Comparison of ENCODE assay signal across 26 cellular contexts in the genomic region with DNA sequence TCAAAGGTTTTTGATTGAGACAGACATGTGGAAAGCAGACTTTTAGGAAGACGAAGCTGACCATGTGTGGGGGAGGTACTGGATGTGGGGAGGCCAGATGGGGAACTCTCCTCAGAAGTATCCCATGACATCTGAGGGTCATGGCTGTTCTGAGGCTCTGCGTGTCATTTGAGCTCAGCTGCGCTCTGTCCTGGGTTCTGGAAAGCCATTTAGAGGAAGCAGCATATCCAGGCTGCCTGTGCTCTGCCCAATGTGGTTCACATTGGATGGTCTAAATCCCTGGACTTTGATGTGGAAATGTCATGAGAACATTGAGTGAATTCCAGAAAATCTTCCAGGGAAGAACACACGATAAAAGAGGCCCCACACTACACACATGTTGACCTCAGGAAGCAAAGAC.
"Had no signal": no experiment of that assay in that cellular context is flagged by ENCODE, and none has a peak within 500 bp of the region (broad histone marks: within the 10 kb centered on the region; RNA-seq: fewer than 3 reads in every experiment).

No MANE protein-coding gene starts in this region.

- H3K4me1 Mint-ChIP-seq: activated naive CD4-positive, alpha-beta T cell treated with anti-CD3 and anti-CD28 coated beads, Interleukin-2, amount 10 ng/mL, durations not matched to agents 7 days and 5 days; endodermal cell had no signal

- ATAC-seq: activated CD4-positive, alpha-beta T cell treated with anti-CD3 and anti-CD28 coated beads for 36 hours; esophagus mucosa; foreskin keratinocyte; left ventricle myocardium superior; naive thymus-derived CD4-positive, alpha-beta T cell; stimulated activated naive CD8-positive, alpha-beta T cell treated with anti-CD3 and anti-CD28 coated beads, Interleukin-15, Interleukin-2, amounts not matched to agents 100 U/mL and 50 U/mL, for 24 hours had no signal

- H3K9me3 Mint-ChIP-seq: activated naive CD4-positive, alpha-beta T cell treated with anti-CD3 and anti-CD28 coated beads, Interleukin-2, amount 10 ng/mL, durations not matched to agents 7 days and 5 days; activated naive CD8-positive, alpha-beta T cell treated with anti-CD3 and anti-CD28 coated beads, Interleukin-2, amount 10 ng/mL, durations not matched to agents 7 days and 5 days; activated T-cell treated with anti-CD3 and anti-CD28 coated beads, Interleukin-2, amount 50 U/mL, for 24 hours; dendritic cell treated with granulocyte-macrophage colony-stimulating factor and Interleukin-4, amounts not matched to agents 40 ng/mL and 50 ng/mL, for 4 days had no signal

- H3K27me3 ChIP-seq: breast epithelium, hepatocyte, upper lobe of left lung had no signal

- H3K36me3 Mint-ChIP-seq: activated naive CD4-positive, alpha-beta T cell treated with anti-CD3 and anti-CD28 coated beads, Interleukin-2, amount 10 ng/mL, durations not matched to agents 7 days and 5 days; activated naive CD8-positive, alpha-beta T cell treated with anti-CD3 and anti-CD28 coated beads, Interleukin-2, amount 10 ng/mL, durations not matched to agents 7 days and 5 days; naive thymus-derived CD4-positive, alpha-beta T cell had no signal

- H3K4me2 ChIP-seq: hepatocyte had no signal

- H3K27ac Mint-ChIP-seq: activated CD4-positive, alpha-beta T cell treated with anti-CD3 and anti-CD28 coated beads for 36 hours; activated naive CD4-positive, alpha-beta T cell treated with anti-CD3 and anti-CD28 coated beads, Interleukin-2, amount 10 ng/mL, durations not matched to agents 7 days and 5 days; activated naive CD8-positive, alpha-beta T cell treated with anti-CD3 and anti-CD28 coated beads, Interleukin-2, amount 10 ng/mL, durations not matched to agents 7 days and 5 days; activated T-cell treated with anti-CD3 and anti-CD28 coated beads, Interleukin-2, amount 50 U/mL, for 24 hours; dendritic cell treated with granulocyte-macrophage colony-stimulating factor and Interleukin-4, amounts not matched to agents 40 ng/mL and 50 ng/mL, for 4 days; endodermal cell had no signal

- H3K36me3 ChIP-seq: breast epithelium, upper lobe of left lung had no signal

- H3K27me3 Mint-ChIP-seq: activated CD4-positive, alpha-beta T cell treated with anti-CD3 and anti-CD28 coated beads for 36 hours; activated naive CD4-positive, alpha-beta T cell treated with anti-CD3 and anti-CD28 coated beads, Interleukin-2, amount 10 ng/mL, durations not matched to agents 7 days and 5 days; activated T-cell treated with anti-CD3 and anti-CD28 coated beads, Interleukin-2, amount 50 U/mL, for 24 hours; dendritic cell treated with granulocyte-macrophage colony-stimulating factor and Interleukin-4, amounts not matched to agents 40 ng/mL and 50 ng/mL, for 4 days had no signal

- H2AFZ ChIP-seq: hepatocyte had no signal

- H3K27ac ChIP-seq: breast epithelium, foreskin keratinocyte, hepatocyte, SK-N-MC, upper lobe of left lung had no signal

- H3K4me3 Mint-ChIP-seq: activated CD4-positive, alpha-beta T cell treated with anti-CD3 and anti-CD28 coated beads for 36 hours; activated naive CD4-positive, alpha-beta T cell treated with anti-CD3 and anti-CD28 coated beads, Interleukin-2, amount 10 ng/mL, durations not matched to agents 7 days and 5 days; activated naive CD8-positive, alpha-beta T cell treated with anti-CD3 and anti-CD28 coated beads, Interleukin-2, amount 10 ng/mL, durations not matched to agents 7 days and 5 days; activated T-cell treated with anti-CD3 and anti-CD28 coated beads, Interleukin-2, amount 50 U/mL, for 24 hours; dendritic cell treated with granulocyte-macrophage colony-stimulating factor and Interleukin-4, amounts not matched to agents 40 ng/mL and 50 ng/mL, for 4 days; endodermal cell; naive thymus-derived CD4-positive, alpha-beta T cell had no signal

- H3K4me1 ChIP-seq: breast epithelium, foreskin keratinocyte had no signal

- H3K9me3 ChIP-seq: breast epithelium, upper lobe of left lung had no signal

- H3K4me3 ChIP-seq: breast epithelium, hepatocyte, SK-N-MC, upper lobe of left lung had no signal

- DNase-seq: activated CD4-positive, alpha-beta T cell treated with anti-CD3 and anti-CD28 coated beads for 36 hours; activated CD4-positive, CD25-positive, alpha-beta regulatory T cell; activated CD8-positive, alpha-beta memory T cell treated with anti-CD3 and anti-CD28 coated beads, Interleukin-2, amount 50 U/mL, for 48 hours; activated gamma-delta T cell; activated naive CD4-positive, alpha-beta T cell treated with anti-CD3 and anti-CD28 coated beads, Interleukin-2, amount 10 ng/mL, durations not matched to agents 7 days and 5 days; activated naive CD8-positive, alpha-beta T cell treated with anti-CD3 and anti-CD28 coated beads, Interleukin-2, amount 10 ng/mL, durations not matched to agents 7 days and 5 days; activated T-cell treated with anti-CD3 and anti-CD28 coated beads, Interleukin-2, amount 50 U/mL, for 24 hours; central memory CD4-positive, alpha-beta T cell; endodermal cell; foreskin keratinocyte; islet precursor cell; left ventricle myocardium superior; mammary epithelial cell; midbrain; naive thymus-derived CD4-positive, alpha-beta T cell; posterior cingulate gyrus; right cardiac atrium; stimulated activated CD4-positive, alpha-beta T cell treated with anti-CD3 and anti-CD28 coated beads, Interleukin-12 subunit alpha, Interleukin-12 subunit beta, amount 100 ng/mL, for 4 hours; stimulated activated CD4-positive, alpha-beta T cell treated with anti-CD3 and anti-CD28 coated beads, Interleukin-4, amount 100 ng/mL, for 1 hour; stimulated activated naive CD8-positive, alpha-beta T cell treated with anti-CD3 and anti-CD28 coated beads, Interleukin-15, Interleukin-2, amounts not matched to agents 100 U/mL and 50 U/mL, for 24 hours; upper lobe of left lung had no signal
